In the genomic region with DNA sequence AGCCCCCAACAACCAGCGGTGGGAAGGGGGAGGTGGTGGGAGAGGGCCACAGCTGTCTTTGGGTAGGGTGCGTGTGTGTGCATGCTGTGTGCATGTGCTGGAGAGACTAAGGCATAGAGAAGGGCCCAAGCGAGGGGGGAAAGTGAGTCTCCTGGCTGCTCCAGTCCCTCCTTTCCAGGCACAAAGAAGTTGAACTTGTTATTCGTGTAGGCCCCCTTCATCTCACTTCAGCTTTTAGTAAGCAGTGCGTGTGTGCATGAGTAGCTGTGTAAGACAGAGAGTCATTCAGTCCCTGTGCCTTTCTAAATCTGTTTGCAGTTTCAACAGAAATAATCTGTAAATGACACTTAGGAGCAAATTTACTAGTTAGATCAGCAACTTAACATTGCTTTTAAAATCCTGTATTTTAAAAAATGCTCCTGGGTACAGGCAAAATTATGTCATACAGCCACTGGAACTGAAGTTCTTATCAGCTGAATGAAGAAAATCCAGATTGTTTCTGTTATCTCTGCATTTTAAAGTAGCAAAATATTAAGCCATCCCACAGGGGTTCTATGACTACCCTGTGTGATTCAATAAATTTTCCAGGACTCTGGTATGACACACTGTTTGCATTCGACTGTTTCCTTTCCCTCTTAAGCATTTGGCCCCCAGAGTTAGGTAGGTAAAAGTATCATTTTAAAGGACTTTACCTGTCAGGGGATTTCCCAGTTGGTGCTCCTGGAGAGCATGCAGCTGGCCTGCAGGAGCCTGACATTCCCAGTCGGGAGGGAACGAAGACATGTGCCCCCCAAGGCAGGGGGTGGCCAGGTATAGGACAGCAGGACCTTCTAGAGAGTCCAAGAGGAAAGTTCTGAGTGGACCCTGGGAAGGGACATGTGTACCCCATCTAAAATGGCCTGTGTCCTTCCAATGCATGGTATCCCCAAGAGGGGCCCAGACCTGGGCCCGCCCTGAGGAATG, we compare ENCODE assay signal across 12 cellular contexts. TPM values are rescaled to one million over a fixed set of nuclear protein-coding genes. Genes with fewer than 3 reads are reported as not detected.
A peak's percentile ranks its signal among the peaks of the same experiment; 100 is the strongest.
DNase-seq lines count a peak whose midpoint lies in the region; ATAC-seq and TF ChIP-seq lines count a peak whose summit lies in the region.
"Had no signal": no experiment of that assay in that cellular context is flagged by ENCODE, and none has a peak within 500 bp of the region (broad histone marks: within the 10 kb centered on the region; RNA-seq: fewer than 3 reads in every experiment).

No MANE protein-coding gene starts in this region.

- no peak overlapping the region for H3K4me2 ChIP-seq in GM23248 (ENCODE audit: unreplicated experiment)

- H3F3A ChIP-seq in GM23248 (ENCODE audit: insufficient read depth): no peaks in the 10 kb centered on the region

- CTCF ChIA-PET in WTC11 (lab: Charles Lee): no interaction called here

- H3K9me3 ChIP-seq in GM23248 (ENCODE audit: low read depth): no peaks in the 10 kb centered on the region
- H3K9me3 ChIP-seq: sigmoid colon had no signal

- no peak overlapping the region for H2AFZ ChIP-seq in GM23248

- in situ Hi-C loops in GM13977 (cut with MboI; ENCODE audit: low pct_unique_long_range_greater_than_20kb, low sequenced_read_pairs, unreplicated experiment): no loop called here
- in situ Hi-C loops in GM23248 (cut with MboI): no loop called here

- no peak overlapping the region for H3K27ac ChIP-seq in GM23248
- H3K27ac ChIP-seq: sigmoid colon had no signal

- H3K36me3 Mint-ChIP-seq in WTC11 (peaks cover 46% of the 10 kb centered on the region), nephron (ENCODE audit: low read depth) (peaks cover 34% of the 10 kb centered on the region)
- H3K36me3 Mint-ChIP-seq: CD4-positive, CD25-positive, alpha-beta regulatory T cell; naive B cell had no signal

- no peaks in the 10 kb centered on the region for H3K79me2 ChIP-seq in GM23248 (ENCODE audit: insufficient read depth)

- DNase-seq in GM13977 (ENCODE audit: low spot score) (peak; percentile 66), GM23248 (peak; percentile 10), WTC11 (ENCODE audit: low spot score) (no peak), nucleus accumbens (lab: John Stamatoyannopoulos, UW) (no peak)
- no peak for DNase-seq in stimulated activated CD4-positive, alpha-beta T cell treated with anti-CD3 and anti-CD28 coated beads, Interleukin-4, amount 100 ng/mL, for 1 hour
- DNase-seq: naive B cell, NCI-H187 treated with DMSO at 0.1 percent for 48 hours, sigmoid colon had no signal

- POLR2A ChIA-PET in WTC11 (lab: Charles Lee): no interaction called here

- no peak overlapping the region for H3K9ac ChIP-seq in GM23248

- H3K4me1 Mint-ChIP-seq in WTC11 (peaks cover 39% of the 10 kb centered on the region), nephron (peaks cover 23% of the 10 kb centered on the region)

- H3K4me3 Mint-ChIP-seq in WTC11: no peak overlapping the region
- H3K4me3 Mint-ChIP-seq in nephron: no peak overlapping the region
- H3K4me3 Mint-ChIP-seq: CD4-positive, CD25-positive, alpha-beta regulatory T cell; naive B cell had no signal

- peaks cover 11% of the 10 kb centered on the region for H3K4me1 ChIP-seq in GM23248 (ENCODE audit: insufficient read depth)

- no peaks in the 10 kb centered on the region for H3K27me3 ChIP-seq in GM23248 (replicated peaks; ENCODE audit: insufficient read depth)
- H3K27me3 ChIP-seq: sigmoid colon had no signal

- no peaks in the 10 kb centered on the region for H3K9me3 Mint-ChIP-seq in WTC11
- H3K9me3 Mint-ChIP-seq in nephron: no peaks in the 10 kb centered on the region
- H3K9me3 Mint-ChIP-seq: CD4-positive, CD25-positive, alpha-beta regulatory T cell; naive B cell had no signal

- H3K4me3 ChIP-seq in GM23248: no peak overlapping the region
- H3K4me3 ChIP-seq: sigmoid colon had no signal

- H3K27me3 Mint-ChIP-seq in WTC11 (ENCODE audit: low read depth) (no peaks in the 10 kb centered on the region), nephron (ENCODE audit: low read depth) (no peaks in the 10 kb centered on the region)
- H3K27me3 Mint-ChIP-seq: CD4-positive, CD25-positive, alpha-beta regulatory T cell; naive B cell had no signal

- 83 to 91% methylated on average over 9 of the region's 9 CpGs for WGBS in GM23248 (ENCODE audit: low coverage in 1 of 2, low lambda C conversion rate in 2 of 2, missing lambda C conversion rate in 2 of 2), 2 experiments

- no peaks in the 10 kb centered on the region for H4K20me1 ChIP-seq in GM23248 (ENCODE audit: insufficient read depth)

- TF ChIP-seq CTCF in GM13977 (IDR thresholded peaks at IDR 0.05; ENCODE audit: extremely low read depth, insufficient read depth, missing control alignments): no peak
- TF ChIP-seq CTCF in WTC11 (IDR thresholded peaks at IDR 0.05): no peak
- TF ChIP-seq CTCF in nephron (IDR thresholded peaks at IDR 0.05; ENCODE audit: unreplicated experiment in 3 of 3): no peak

- no peaks in the 10 kb centered on the region for H3K9me2 ChIP-seq in GM23248 (ENCODE audit: insufficient read depth)

- peak overlapping the region; percentile 70; the same call in 1 of the 2 replicates for H3K27ac Mint-ChIP-seq in WTC11
- peak overlapping the region in 2 of 3 experiments; percentile 42 to 67 for H3K27ac Mint-ChIP-seq in nephron
- H3K27ac Mint-ChIP-seq: CD4-positive, CD25-positive, alpha-beta regulatory T cell; naive B cell had no signal

- no peaks in the 10 kb centered on the region for H3K36me3 ChIP-seq in GM23248 (ENCODE audit: low read depth)

- ATAC-seq in WTC11 (no peak), GM19328 (IDR thresholded peaks at IDR 0.05; ENCODE audit: unreplicated experiment) (no peak)
- ATAC-seq: Right ventricle myocardium inferior had no signal

TF ChIP-seq in WTC11, 78 proteins besides CTCF, POLR2A, EP300 and RAD21 (continues in another document):
- no peak for TF ChIP-seq CREM (CRISPR knock-in tag; IDR thresholded peaks at IDR 0.05)
- TF ChIP-seq ZNF317 (CRISPR knock-in tag; IDR thresholded peaks at IDR 0.05; ENCODE audit: borderline replicate concordance, low read depth): no peak
- no peak for TF ChIP-seq ZBTB21 (CRISPR knock-in tag; IDR thresholded peaks at IDR 0.05; ENCODE audit: borderline replicate concordance)
- TF ChIP-seq ESRRA (CRISPR knock-in tag; IDR thresholded peaks at IDR 0.05; ENCODE audit: borderline replicate concordance): no peak
- TF ChIP-seq MLX (CRISPR knock-in tag; IDR thresholded peaks at IDR 0.05): no peak
- no peak for TF ChIP-seq ZNF396 (CRISPR knock-in tag; IDR thresholded peaks at IDR 0.05; ENCODE audit: borderline replicate concordance)
- no peak for TF ChIP-seq ZNF232 (CRISPR knock-in tag; IDR thresholded peaks at IDR 0.05)
- TF ChIP-seq KAT7 (CRISPR knock-in tag; IDR thresholded peaks at IDR 0.05; ENCODE audit: borderline replicate concordance): no peak
- no peak for TF ChIP-seq E2F1 (CRISPR knock-in tag; IDR thresholded peaks at IDR 0.05)
- TF ChIP-seq, protein P1, sequence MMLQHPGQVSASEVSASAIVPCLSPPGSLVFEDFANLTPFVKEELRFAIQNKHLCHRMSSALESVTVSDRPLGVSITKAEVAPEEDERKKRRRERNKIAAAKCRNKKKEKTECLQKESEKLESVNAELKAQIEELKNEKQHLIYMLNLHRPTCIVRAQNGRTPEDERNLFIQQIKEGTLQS (CRISPR knock-in tag; conservative IDR thresholded peaks at IDR 0.05): no peak
- TF ChIP-seq ZNF512 (CRISPR knock-in tag; IDR thresholded peaks at IDR 0.05; ENCODE audit: borderline replicate concordance): no peak
- no peak for TF ChIP-seq FOXP1 (CRISPR knock-in tag; IDR thresholded peaks at IDR 0.05; ENCODE audit: borderline replicate concordance)

RNA-seq across cellular contexts. Expression of gene MTRES1, which starts 39.0 kb away (rescaled TPM):
- total RNA-seq in GM23248 (2014; rRNA removed; shearing (Covaris generic)): 20.9 and 30.4 TPM in 2 replicates
- 40.4 and 42.5 TPM in 2 replicates for polyA plus RNA-seq in GM23248 (2016; fragmentation: Nextera tagmentation; extraction: Ambion mirVana)
- total RNA-seq in WTC11 (2021): 17.2 to 21.0 TPM (median 20.7 TPM) in 3 replicates

RNA-seq across cellular contexts. Expression of gene BEND3, which starts 48.3 kb away (rescaled TPM):
- 1.8 and 2.7 TPM in 2 replicates for total RNA-seq in GM23248 (2014; rRNA removed; shearing (Covaris generic))
- polyA plus RNA-seq in GM23248 (2016; fragmentation: Nextera tagmentation; extraction: Ambion mirVana): 1.0 and 1.4 TPM in 2 replicates
- 25.4 to 33.8 TPM (median 33.3 TPM) in 3 replicates for total RNA-seq in WTC11 (2021)

Comparison
In these comparisons a context has a peak if more than half of its experiments do, and no peak if none do; other contexts are left out.
1. DNase-seq: peak in GM13977 (single experiment) and GM23248 (single experiment); none in WTC11 (single experiment), nucleus accumbens (0 of 56) and stimulated activated CD4-positive, alpha-beta T cell treated with anti-CD3 and anti-CD28 coated beads, Interleukin-4, amount 100 ng/mL, for 1 hour (single experiment).